In genomic region chr2:36301843-36302242, GRCh38 we compare ENCODE assay signal across 1 cellular context.
TF ChIP-seq lines count a peak whose summit lies in the region.

No MANE protein-coding gene starts in this region.

TF ChIP-seq in WTC11, 78 proteins besides CTCF, POLR2A, EP300 and RAD21 (continued from another document):
- TF ChIP-seq, protein P1, sequence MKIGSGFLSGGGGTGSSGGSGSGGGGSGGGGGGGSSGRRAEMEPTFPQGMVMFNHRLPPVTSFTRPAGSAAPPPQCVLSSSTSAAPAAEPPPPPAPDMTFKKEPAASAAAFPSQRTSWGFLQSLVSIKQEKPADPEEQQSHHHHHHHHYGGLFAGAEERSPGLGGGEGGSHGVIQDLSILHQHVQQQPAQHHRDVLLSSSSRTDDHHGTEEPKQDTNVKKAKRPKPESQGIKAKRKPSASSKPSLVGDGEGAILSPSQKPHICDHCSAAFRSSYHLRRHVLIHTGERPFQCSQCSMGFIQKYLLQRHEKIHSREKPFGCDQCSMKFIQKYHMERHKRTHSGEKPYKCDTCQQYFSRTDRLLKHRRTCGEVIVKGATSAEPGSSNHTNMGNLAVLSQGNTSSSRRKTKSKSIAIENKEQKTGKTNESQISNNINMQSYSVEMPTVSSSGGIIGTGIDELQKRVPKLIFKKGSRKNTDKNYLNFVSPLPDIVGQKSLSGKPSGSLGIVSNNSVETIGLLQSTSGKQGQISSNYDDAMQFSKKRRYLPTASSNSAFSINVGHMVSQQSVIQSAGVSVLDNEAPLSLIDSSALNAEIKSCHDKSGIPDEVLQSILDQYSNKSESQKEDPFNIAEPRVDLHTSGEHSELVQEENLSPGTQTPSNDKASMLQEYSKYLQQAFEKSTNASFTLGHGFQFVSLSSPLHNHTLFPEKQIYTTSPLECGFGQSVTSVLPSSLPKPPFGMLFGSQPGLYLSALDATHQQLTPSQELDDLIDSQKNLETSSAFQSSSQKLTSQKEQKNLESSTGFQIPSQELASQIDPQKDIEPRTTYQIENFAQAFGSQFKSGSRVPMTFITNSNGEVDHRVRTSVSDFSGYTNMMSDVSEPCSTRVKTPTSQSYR (CRISPR knock-in tag; IDR thresholded peaks at IDR 0.05) = no peak
- TF ChIP-seq, protein P2, sequence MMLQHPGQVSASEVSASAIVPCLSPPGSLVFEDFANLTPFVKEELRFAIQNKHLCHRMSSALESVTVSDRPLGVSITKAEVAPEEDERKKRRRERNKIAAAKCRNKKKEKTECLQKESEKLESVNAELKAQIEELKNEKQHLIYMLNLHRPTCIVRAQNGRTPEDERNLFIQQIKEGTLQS (CRISPR knock-in tag; conservative IDR thresholded peaks at IDR 0.05) = no peak
- TF ChIP-seq, protein P3, sequence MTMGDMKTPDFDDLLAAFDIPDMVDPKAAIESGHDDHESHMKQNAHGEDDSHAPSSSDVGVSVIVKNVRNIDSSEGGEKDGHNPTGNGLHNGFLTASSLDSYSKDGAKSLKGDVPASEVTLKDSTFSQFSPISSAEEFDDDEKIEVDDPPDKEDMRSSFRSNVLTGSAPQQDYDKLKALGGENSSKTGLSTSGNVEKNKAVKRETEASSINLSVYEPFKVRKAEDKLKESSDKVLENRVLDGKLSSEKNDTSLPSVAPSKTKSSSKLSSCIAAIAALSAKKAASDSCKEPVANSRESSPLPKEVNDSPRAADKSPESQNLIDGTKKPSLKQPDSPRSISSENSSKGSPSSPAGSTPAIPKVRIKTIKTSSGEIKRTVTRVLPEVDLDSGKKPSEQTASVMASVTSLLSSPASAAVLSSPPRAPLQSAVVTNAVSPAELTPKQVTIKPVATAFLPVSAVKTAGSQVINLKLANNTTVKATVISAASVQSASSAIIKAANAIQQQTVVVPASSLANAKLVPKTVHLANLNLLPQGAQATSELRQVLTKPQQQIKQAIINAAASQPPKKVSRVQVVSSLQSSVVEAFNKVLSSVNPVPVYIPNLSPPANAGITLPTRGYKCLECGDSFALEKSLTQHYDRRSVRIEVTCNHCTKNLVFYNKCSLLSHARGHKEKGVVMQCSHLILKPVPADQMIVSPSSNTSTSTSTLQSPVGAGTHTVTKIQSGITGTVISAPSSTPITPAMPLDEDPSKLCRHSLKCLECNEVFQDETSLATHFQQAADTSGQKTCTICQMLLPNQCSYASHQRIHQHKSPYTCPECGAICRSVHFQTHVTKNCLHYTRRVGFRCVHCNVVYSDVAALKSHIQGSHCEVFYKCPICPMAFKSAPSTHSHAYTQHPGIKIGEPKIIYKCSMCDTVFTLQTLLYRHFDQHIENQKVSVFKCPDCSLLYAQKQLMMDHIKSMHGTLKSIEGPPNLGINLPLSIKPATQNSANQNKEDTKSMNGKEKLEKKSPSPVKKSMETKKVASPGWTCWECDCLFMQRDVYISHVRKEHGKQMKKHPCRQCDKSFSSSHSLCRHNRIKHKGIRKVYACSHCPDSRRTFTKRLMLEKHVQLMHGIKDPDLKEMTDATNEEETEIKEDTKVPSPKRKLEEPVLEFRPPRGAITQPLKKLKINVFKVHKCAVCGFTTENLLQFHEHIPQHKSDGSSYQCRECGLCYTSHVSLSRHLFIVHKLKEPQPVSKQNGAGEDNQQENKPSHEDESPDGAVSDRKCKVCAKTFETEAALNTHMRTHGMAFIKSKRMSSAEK (CRISPR knock-in tag; IDR thresholded peaks at IDR 0.05; ENCODE audit: borderline replicate concordance) = no peak
- TF ChIP-seq, protein P4, sequence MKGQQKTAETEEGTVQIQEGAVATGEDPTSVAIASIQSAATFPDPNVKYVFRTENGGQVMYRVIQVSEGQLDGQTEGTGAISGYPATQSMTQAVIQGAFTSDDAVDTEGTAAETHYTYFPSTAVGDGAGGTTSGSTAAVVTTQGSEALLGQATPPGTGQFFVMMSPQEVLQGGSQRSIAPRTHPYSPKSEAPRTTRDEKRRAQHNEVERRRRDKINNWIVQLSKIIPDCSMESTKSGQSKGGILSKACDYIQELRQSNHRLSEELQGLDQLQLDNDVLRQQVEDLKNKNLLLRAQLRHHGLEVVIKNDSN (CRISPR knock-in tag; IDR thresholded peaks at IDR 0.05) = no peak
- TF ChIP-seq ARID4B (CRISPR knock-in tag; IDR thresholded peaks at IDR 0.05; ENCODE audit: borderline replicate concordance) (no peak), RELA (CRISPR knock-in tag; IDR thresholded peaks at IDR 0.05; ENCODE audit: borderline replicate concordance) (no peak), HMGA2 (CRISPR knock-in tag; IDR thresholded peaks at IDR 0.05) (no peak)
- TF ChIP-seq, protein P5, sequence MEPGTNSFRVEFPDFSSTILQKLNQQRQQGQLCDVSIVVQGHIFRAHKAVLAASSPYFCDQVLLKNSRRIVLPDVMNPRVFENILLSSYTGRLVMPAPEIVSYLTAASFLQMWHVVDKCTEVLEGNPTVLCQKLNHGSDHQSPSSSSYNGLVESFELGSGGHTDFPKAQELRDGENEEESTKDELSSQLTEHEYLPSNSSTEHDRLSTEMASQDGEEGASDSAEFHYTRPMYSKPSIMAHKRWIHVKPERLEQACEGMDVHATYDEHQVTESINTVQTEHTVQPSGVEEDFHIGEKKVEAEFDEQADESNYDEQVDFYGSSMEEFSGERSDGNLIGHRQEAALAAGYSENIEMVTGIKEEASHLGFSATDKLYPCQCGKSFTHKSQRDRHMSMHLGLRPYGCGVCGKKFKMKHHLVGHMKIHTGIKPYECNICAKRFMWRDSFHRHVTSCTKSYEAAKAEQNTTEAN (CRISPR knock-in tag; IDR thresholded peaks at IDR 0.05) = no peak
